In genomic region chr2:20423376-20423775, GRCh38 we compare ENCODE assay signal across 15 cellular contexts. TPM values are rescaled to one million over a fixed set of nuclear protein-coding genes. Genes with fewer than 3 reads are reported as not detected.
DNase-seq lines count a peak whose midpoint lies in the region; ATAC-seq, FAIRE-seq and TF ChIP-seq lines count a peak whose summit lies in the region.
"Had no signal": no experiment of that assay in that cellular context is flagged by ENCODE, and none has a peak within 500 bp of the region (broad histone marks: within the 10 kb centered on the region; RNA-seq: fewer than 3 reads in every experiment).

No MANE protein-coding gene starts in this region.

- H3K27ac ChIP-seq in heart right ventricle: peak overlapping the region in 6 of 10 donors; percentile 5 to 93 (median 64)
- H3K27ac ChIP-seq in gastroesophageal sphincter: peak overlapping the region in 3 of 4 donors; percentile 66 to 89 (median 83)
- peak overlapping the region; percentile 94 for H3K27ac ChIP-seq in neutrophil
- H3K27ac ChIP-seq: SK-N-MC had no signal

- no peak for ATAC-seq in heart right ventricle
- ATAC-seq in left ventricle myocardium superior: no peak
- no peak for ATAC-seq in gastroesophageal sphincter
- ATAC-seq in HG03571 (IDR thresholded peaks at IDR 0.05; ENCODE audit: unreplicated experiment): no peak
- ATAC-seq: PC-3 had no signal

- H3K9me3 ChIP-seq in heart right ventricle (no peaks in the 10 kb centered on the region), gastroesophageal sphincter (no peaks in the 10 kb centered on the region), neutrophil (no peaks in the 10 kb centered on the region)
- H3K9me3 ChIP-seq: ascending aorta had no signal

- intact Hi-C loops in heart right ventricle (cut with DNase I): loop anchor here in 1 of 10 donors (5.0 kb wide), 1 partner anchor 41 kb away; no protein-coding TSS in a partner anchor
- intact Hi-C loops in left ventricle myocardium superior (cut with micrococcal nuclease): no loop called here

- TF ChIP-seq EP300 in gastroesophageal sphincter (IDR thresholded peaks at IDR 0.05): no peak

- no peak overlapping the region for H3K4me3 ChIP-seq in heart right ventricle
- no peak overlapping the region for H3K4me3 ChIP-seq in gastroesophageal sphincter
- H3K4me3 ChIP-seq in neutrophil (ENCODE audit: low read depth in 1 of 2, low read length in 1 of 2): peak overlapping the region; percentile 56 to 68
- H3K4me3 ChIP-seq: ascending aorta, SK-N-MC had no signal

- DNase-seq in heart right ventricle: no peak
- DNase-seq in left ventricle myocardium superior: no peak
- peak; percentile 28 for DNase-seq in ureter (ENCODE audit: low spot score)
- no peak for DNase-seq in NCI-H2107 (lab: John Stamatoyannopoulos, UW)
- DNase-seq in HTR-8/SVneo (ENCODE audit: insufficient read length, low spot score): no peak
- DNase-seq: activated effector memory CD4-positive, alpha-beta T cell treated with Interleukin-2 at 50 U/mL for 16 hours; DND-41; glutamatergic neuron; NCI-H524 treated with DMSO at 0.1 percent for 48 hours; PC-3 had no signal

- no peaks in the 10 kb centered on the region for H3K36me3 ChIP-seq in heart right ventricle
- H3K36me3 ChIP-seq in gastroesophageal sphincter: no peaks in the 10 kb centered on the region
- no peaks in the 10 kb centered on the region for H3K36me3 ChIP-seq in neutrophil
- H3K36me3 ChIP-seq: ascending aorta had no signal

- no peak for FAIRE-seq in HTR-8/SVneo (lab: Jason Lieb, UNC)

- TF ChIP-seq POLR2A in gastroesophageal sphincter (IDR thresholded peaks at IDR 0.05): no peak

- no peaks in the 10 kb centered on the region for H3K27me3 ChIP-seq in heart right ventricle
- H3K27me3 ChIP-seq in gastroesophageal sphincter: no peaks in the 10 kb centered on the region
- H3K27me3 ChIP-seq in neutrophil: no peaks in the 10 kb centered on the region
- H3K27me3 ChIP-seq: ascending aorta had no signal

- WGBS in heart right ventricle, 2 donors: 88 to 91% methylated on average over 6 of the region's 6 CpGs
- WGBS in gastroesophageal sphincter (ENCODE audit: low coverage in 1 of 2), 2 donors: 83 to 84% methylated on average over 4 to 5 of the region's 6 CpGs

- TF ChIP-seq CTCF in heart right ventricle (IDR thresholded peaks at IDR 0.05): no peak
- TF ChIP-seq CTCF in gastroesophageal sphincter (IDR thresholded peaks at IDR 0.05): no peak
- TF ChIP-seq CTCF in neutrophil (IDR thresholded peaks at IDR 0.05): no peak

- H3K4me1 ChIP-seq in heart right ventricle: peaks cover 6 to 66% (median 32%) of the 10 kb centered on the region in 9 donors
- peaks cover 0 to 71% (median 42%) of the 10 kb centered on the region in 3 donors for H3K4me1 ChIP-seq in gastroesophageal sphincter
- H3K4me1 ChIP-seq in neutrophil (ENCODE audit: control insufficient read depth in 1 of 2, insufficient read depth in 1 of 2, low read depth in 1 of 2, low read length in 1 of 2): peaks cover 39 to 51% of the 10 kb centered on the region in 2 experiments

RNA-seq across cellular contexts. Expression of gene RHOB, which starts 23.5 kb away (rescaled TPM):
- total RNA-seq in heart right ventricle (100 to 1,000 TPM; 105 to 313 (median 157) TPM), left ventricle myocardium superior (182 TPM), gastroesophageal sphincter (1,000 to 10,000 TPM; 1,174 to 1,482 (median 1,322) TPM), ureter (304 TPM)
- 100 to 1,000 TPM; 151 to 337 TPM for polyA plus RNA-seq in heart right ventricle

Comparison
In these comparisons a context has a peak if more than half of its experiments do, and no peak if none do; other contexts are left out.
1. H3K4me3 ChIP-seq: peak in neutrophil (2 of 2); none in heart right ventricle (0 of 10) and gastroesophageal sphincter (0 of 2).
2. Peak in every context shown above with its lines, with median percentiles within 50 percentile points of each other: H3K27ac ChIP-seq.